ENCODE assay signal across 14 cellular contexts in the genomic region with DNA sequence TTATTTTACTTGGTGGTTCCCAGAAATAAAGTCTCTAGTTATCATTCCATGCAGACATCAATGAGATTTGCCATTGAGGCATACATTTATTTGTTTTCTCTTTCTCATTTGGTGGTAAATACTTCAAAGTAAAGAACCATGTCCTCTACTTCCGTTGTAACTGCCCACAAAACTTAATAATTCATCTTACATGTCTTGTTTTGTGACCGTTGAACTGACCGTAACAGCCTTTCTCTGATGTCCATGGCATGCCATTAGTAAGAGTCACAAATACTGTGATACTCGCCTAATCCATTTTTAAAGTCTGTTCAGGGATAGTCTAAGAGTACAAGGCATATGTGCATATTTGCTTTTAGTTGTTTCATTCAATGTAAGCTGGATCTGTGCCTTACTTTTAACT.
DNase-seq lines count a peak whose midpoint lies in the region; ATAC-seq and TF ChIP-seq lines count a peak whose summit lies in the region.
"Had no signal": no experiment of that assay in that cellular context is flagged by ENCODE, and none has a peak within 500 bp of the region (broad histone marks: within the 10 kb centered on the region; RNA-seq: fewer than 3 reads in every experiment).

No MANE protein-coding gene starts in this region.

- POLR2A ChIA-PET in IMR-90 (lab: Charles Lee; ENCODE audit: unreplicated experiment): no interaction called here

- CTCF ChIA-PET in IMR-90 (lab: Yijun Ruan, JAX): interaction anchor here (0.6 kb wide), 1 partner anchor 95 kb away, joined by 4 read pairs; no protein-coding TSS in a partner anchor

- H3K9ac ChIP-seq in IMR-90 (ENCODE audit: low read depth, low read length) (no peak overlapping the region), mesenchymal stem cell (ENCODE audit: low read length) (no peak overlapping the region)

- peak overlapping the region; percentile 57; the same call in 1 of the 2 replicates for H2BK20ac ChIP-seq in IMR-90 (ENCODE audit: low read depth, low read length)

- DNase-seq in IMR-90: no peak
- no peak for DNase-seq in adrenal gland
- DNase-seq in mesenchymal stem cell: no peak
- no peak for DNase-seq in stomach
- no peak for DNase-seq in upper lobe of left lung
- DNase-seq: activated gamma-delta T cell treated with Interleukin-2 at 50 U/mL for 16 hours, AML-193, immature natural killer cell, MV-4-11, NCI-H2029 treated with DMSO at 0.1 percent for 48 hours, right lobe of liver had no signal

- WGBS in IMR-90 (ENCODE audit: extremely low coverage in 2 of 2, insufficient read length in 1 of 2), 2 experiments: no CpG with 5 or more reads among the region's 4 CpGs
- 36 to 58% (median 53%) methylated on average over 4 of the region's 4 CpGs for WGBS in adrenal gland, 4 donors
- WGBS in mesenchymal stem cell: 66% methylated on average over 3 of the region's 4 CpGs
- 74 to 90% (median 86%) methylated on average over 4 of the region's 4 CpGs for WGBS in stomach, 5 donors
- WGBS in upper lobe of left lung, 2 donors: 82 to 84% methylated on average over 4 of the region's 4 CpGs

- TF ChIP-seq EP300 in stomach (IDR thresholded peaks at IDR 0.05) (no peak), upper lobe of left lung (IDR thresholded peaks at IDR 0.05) (no peak)

- H3K4me2 ChIP-seq in IMR-90 (ENCODE audit: low read depth, low read length) (no peak overlapping the region), mesenchymal stem cell (ENCODE audit: low read length, poor library complexity, severe bottlenecking) (no peak overlapping the region)

- TF ChIP-seq CTCF in IMR-90 (conservative IDR thresholded peaks at IDR 0.05; ENCODE audit: low read depth, low read length) (no peak), adrenal gland (IDR thresholded peaks at IDR 0.05) (no peak), stomach (IDR thresholded peaks at IDR 0.05) (no peak), upper lobe of left lung (IDR thresholded peaks at IDR 0.05) (no peak)

- H4K91ac ChIP-seq in IMR-90 (ENCODE audit: insufficient read depth, low read depth, low read length) (peak overlapping the region; percentile 54), mesenchymal stem cell (ENCODE audit: low read length) (no peak overlapping the region)

- peaks cover 3% of the 10 kb centered on the region; the same call in 1 of the 2 replicates for H4K20me1 ChIP-seq in IMR-90 (ENCODE audit: insufficient read depth, low read length)

- peak overlapping the region; percentile 20 to 88; a peak in 2 of 4 replicates for H4K8ac ChIP-seq in IMR-90 (ENCODE audit: low read depth in 2 of 2, low read length in 2 of 2)
- H4K8ac ChIP-seq in mesenchymal stem cell (ENCODE audit: low read length): no peak overlapping the region

- no peak for TF ChIP-seq POLR2A in IMR-90 (IDR thresholded peaks at IDR 0.05; ENCODE audit: low read depth, low read length)
- TF ChIP-seq POLR2A in adrenal gland (IDR thresholded peaks at IDR 0.05): no peak
- TF ChIP-seq POLR2A in stomach (IDR thresholded peaks at IDR 0.05): no peak
- no peak for TF ChIP-seq POLR2A in upper lobe of left lung (IDR thresholded peaks at IDR 0.05)

- H3K79me1 ChIP-seq in IMR-90 (ENCODE audit: low read depth in 1 of 2, low read length in 2 of 2): peaks cover 36 to 75% of the 10 kb centered on the region in 2 experiments
- H3K79me1 ChIP-seq in mesenchymal stem cell (replicated peaks; ENCODE audit: low read length, poor library complexity, severe bottlenecking): peaks cover 37% of the 10 kb centered on the region

- H3K36me3 ChIP-seq in IMR-90 (ENCODE audit: control insufficient read depth, insufficient read depth, low read length) (peaks cover 1% of the 10 kb centered on the region; the same call in 1 of the 2 replicates), adrenal gland (replicated peaks in 1 of 2) (no peaks in the 10 kb centered on the region), mesenchymal stem cell (ENCODE audit: control insufficient read depth in 1 of 2, insufficient read depth in 2 of 2, low read depth in 1 of 2, low read length in 2 of 2) (peaks cover 0 to 3% of the 10 kb centered on the region in 2 experiments), stomach (peaks cover 0 to 3% (median 0%) of the 10 kb centered on the region in 4 donors), upper lobe of left lung (no peaks in the 10 kb centered on the region)
- H3K36me3 ChIP-seq: right lobe of liver had no signal

- H2BK5ac ChIP-seq in IMR-90 (ENCODE audit: low read depth, low read length, poor library complexity, severe bottlenecking) (peak overlapping the region; percentile 93), mesenchymal stem cell (ENCODE audit: low read depth, low read length, poor library complexity, severe bottlenecking) (no peak overlapping the region)

- H3K18ac ChIP-seq in IMR-90 (ENCODE audit: low read depth, low read length) (peak overlapping the region; percentile 81), mesenchymal stem cell (ENCODE audit: low read depth in 1 of 2, low read length in 2 of 2) (no peak overlapping the region)

- no peak overlapping the region for H2AK9ac ChIP-seq in IMR-90 (replicated peaks; ENCODE audit: low read depth, low read length, poor library complexity)

- intact Hi-C loops in IMR-90 (cut with micrococcal nuclease): loop anchor here (5.0 kb wide), 1 partner anchor 238 kb away; no protein-coding TSS in a partner anchor
- intact Hi-C loops in adrenal gland (cut with DNase I): no loop called here
- intact Hi-C loops in stomach (cut with DNase I; ENCODE audit: low total_unique reads): no loop called here

- H3K23ac ChIP-seq in IMR-90 (ENCODE audit: low read depth, low read length) (peak overlapping the region; percentile 66), mesenchymal stem cell (ENCODE audit: low read length in 2 of 2) (no peak overlapping the region)

- H3K27me3 ChIP-seq in IMR-90 (ENCODE audit: control insufficient read depth, insufficient read depth, low read length) (no peaks in the 10 kb centered on the region), adrenal gland (no peaks in the 10 kb centered on the region), mesenchymal stem cell (ENCODE audit: control insufficient read depth in 1 of 2, insufficient read depth in 1 of 2, low read length in 2 of 2) (no peaks in the 10 kb centered on the region), stomach (no peaks in the 10 kb centered on the region), upper lobe of left lung (no peaks in the 10 kb centered on the region)
- H3K27me3 ChIP-seq: right lobe of liver had no signal

- dilution Hi-C loops in IMR-90 (cut with HindIII; ENCODE audit: low sequenced_read_pairs, unreplicated experiment): no loop called here

- peaks cover 47% of the 10 kb centered on the region for H3K9me1 ChIP-seq in IMR-90 (ENCODE audit: insufficient read depth, low read length)

- BruUV-seq in IMR-90 (replicated peaks; lab: Mats Ljungman, UMichigan): no TSS peak

- H3K4me1 ChIP-seq in IMR-90 (ENCODE audit: control insufficient read depth, insufficient read depth, low read length): peaks cover 42% of the 10 kb centered on the region
- peaks cover 29 to 62% of the 10 kb centered on the region in 2 donors for H3K4me1 ChIP-seq in adrenal gland (replicated peaks in 1 of 2)
- H3K4me1 ChIP-seq in mesenchymal stem cell (ENCODE audit: control insufficient read depth, insufficient read depth, low read depth, low read length): peaks cover 25% of the 10 kb centered on the region
- peaks cover 28 to 80% (median 61%) of the 10 kb centered on the region in 4 donors for H3K4me1 ChIP-seq in stomach
- peaks cover 35 to 47% (median 42%) of the 10 kb centered on the region in 4 donors for H3K4me1 ChIP-seq in upper lobe of left lung
- H3K4me1 ChIP-seq: right lobe of liver had no signal

- H3K4ac ChIP-seq in IMR-90 (ENCODE audit: low read depth, low read length) (peak overlapping the region; percentile 44; the same call in 1 of the 2 replicates), mesenchymal stem cell (ENCODE audit: low read depth in 1 of 2, low read length in 2 of 2) (no peak overlapping the region)

- no peak overlapping the region for H3K56ac ChIP-seq in IMR-90 (ENCODE audit: extremely low read depth, insufficient read depth, low read length)

- no peak for TF ChIP-seq RAD21 in IMR-90 (IDR thresholded peaks at IDR 0.05; ENCODE audit: low read length)

- H2BK15ac ChIP-seq in IMR-90 (ENCODE audit: low read depth, low read length): peak overlapping the region; percentile 63; the same call in 2 of the 3 replicates
- no peak overlapping the region for H2BK15ac ChIP-seq in mesenchymal stem cell (ENCODE audit: low read depth, poor library complexity, severe bottlenecking)

- H3K14ac ChIP-seq in IMR-90 (replicated peaks; ENCODE audit: low read depth, low read length) (peak overlapping the region; percentile 70), mesenchymal stem cell (ENCODE audit: low read length in 2 of 2) (no peak overlapping the region)

- H3K27ac ChIP-seq in IMR-90 (ENCODE audit: insufficient read depth, low read length) (peak overlapping the region; percentile 16; the same call in 1 of the 2 replicates), adrenal gland (peak overlapping the region in 4 of 5 donors; percentile 15 to 48 (median 20)), mesenchymal stem cell (ENCODE audit: low read length, poor library complexity, severe bottlenecking) (peak overlapping the region; percentile 97), stomach (peak overlapping the region in 4 of 5 donors; percentile 72 to 88 (median 75)), upper lobe of left lung (peak overlapping the region in 2 of 4 donors; percentile 6 to 14)
- H3K27ac ChIP-seq: right lobe of liver had no signal

- H2AK5ac ChIP-seq in IMR-90 (ENCODE audit: low read depth, low read length): peak overlapping the region; percentile 71
- no peak overlapping the region for H2AK5ac ChIP-seq in mesenchymal stem cell (ENCODE audit: low read length, severe bottlenecking)

- ATAC-seq in IMR-90 (ENCODE audit: low read depth) (no peak), upper lobe of left lung (ENCODE audit: low FRiP score in 2 of 2) (no peak), HG03280 (IDR thresholded peaks at IDR 0.05; ENCODE audit: unreplicated experiment) (no peak), GM19395 (IDR thresholded peaks at IDR 0.05; ENCODE audit: unreplicated experiment) (no peak), HG02798 (IDR thresholded peaks at IDR 0.05; ENCODE audit: poor library complexity, unreplicated experiment) (no peak)
- ATAC-seq: right lobe of liver had no signal

- H2AFZ ChIP-seq in IMR-90 (replicated peaks; ENCODE audit: low read length, poor library complexity) (no peak overlapping the region), mesenchymal stem cell (ENCODE audit: low read depth, low read length) (no peak overlapping the region)

- H3K9me3 ChIP-seq in IMR-90 (ENCODE audit: control insufficient read depth, insufficient read depth, low read length) (no peaks in the 10 kb centered on the region), adrenal gland (replicated peaks in 1 of 3) (no peaks in the 10 kb centered on the region), mesenchymal stem cell (ENCODE audit: control insufficient read depth, low read length) (no peaks in the 10 kb centered on the region), stomach (no peaks in the 10 kb centered on the region), upper lobe of left lung (no peaks in the 10 kb centered on the region)
- H3K9me3 ChIP-seq: right lobe of liver had no signal

- no peak overlapping the region for H3K4me3 ChIP-seq in IMR-90 (ENCODE audit: insufficient read depth, low read depth, low read length)
- H3K4me3 ChIP-seq in adrenal gland: no peak overlapping the region
- no peak overlapping the region for H3K4me3 ChIP-seq in mesenchymal stem cell (ENCODE audit: insufficient read depth in 1 of 2, low read depth in 1 of 2, low read length in 2 of 2)
- no peak overlapping the region for H3K4me3 ChIP-seq in stomach
- H3K4me3 ChIP-seq in upper lobe of left lung: no peak overlapping the region
- H3K4me3 ChIP-seq: right lobe of liver had no signal

- no peak overlapping the region for H2BK12ac ChIP-seq in mesenchymal stem cell (ENCODE audit: low read length in 2 of 2)

- H2BK120ac ChIP-seq in IMR-90 (ENCODE audit: low read depth, low read length): peak overlapping the region; percentile 72; the same call in 1 of the 2 replicates
- no peak overlapping the region for H2BK120ac ChIP-seq in mesenchymal stem cell (ENCODE audit: low read depth, low read length)

- in situ Hi-C loops in IMR-90 (cut with MboI; ENCODE audit: low sequenced_read_pairs): no loop called here

- H4K5ac ChIP-seq in IMR-90 (ENCODE audit: low read depth, low read length): peak overlapping the region; percentile 34; the same call in 1 of the 2 replicates
